Comparison of ENCODE assay signal across 27 cellular contexts in genomic region chr10:2844925-2845324, GRCh38.
"Had no signal": no experiment of that assay in that cellular context is flagged by ENCODE, and none has a peak within 500 bp of the region (broad histone marks: within the 10 kb centered on the region; RNA-seq: fewer than 3 reads in every experiment).

No MANE protein-coding gene starts in this region.

- ATAC-seq: natural killer cell; psoas muscle; right cardiac atrium; right lobe of liver; stimulated activated effector memory CD8-positive, alpha-beta T cell treated with anti-CD3 and anti-CD28 coated beads, Interleukin-12 subunit alpha, Interleukin-12 subunit beta, amount 100 ng/mL, for 72 hours; stimulated activated naive B cell treated with anti-CD40 and anti-IgM and Interleukin-4, amounts not matched to agents 10 μg/mL and 1 μg/mL and 100 μg/mL, for 72 hours; upper lobe of right lung had no signal

- H3K4me1 ChIP-seq: neural progenitor cell, parathyroid adenoma, psoas muscle, right lobe of liver, sigmoid colon, stomach, thyroid gland, tibial nerve, upper lobe of right lung, uterus had no signal

- H3K27ac Mint-ChIP-seq: natural killer cell; nephron; neural progenitor cell; progenitor cell of endocrine pancreas; stimulated activated effector memory CD8-positive, alpha-beta T cell treated with anti-CD3 and anti-CD28 coated beads, Interleukin-12 subunit alpha, Interleukin-12 subunit beta, amount 100 ng/mL, for 72 hours; stimulated activated naive B cell treated with anti-CD40 and anti-IgM and Interleukin-4, amounts not matched to agents 10 μg/mL and 1 μg/mL and 100 μg/mL, for 72 hours; stimulated activated naive CD8-positive, alpha-beta T cell treated with anti-CD3 and anti-CD28 coated beads, Interleukin-15, Interleukin-2, amounts not matched to agents 100 ng/mL and 50 ng/mL, for 24 hours; type B pancreatic cell had no signal

- H3K4me2 ChIP-seq: neural progenitor cell had no signal

- H3K4me3 ChIP-seq: neural progenitor cell, ovary, psoas muscle, right lobe of liver, sigmoid colon, stomach, thoracic aorta, thyroid gland, tibial nerve, upper lobe of right lung, uterus had no signal

- H3K36me3 ChIP-seq: neural progenitor cell, ovary, right lobe of liver, sigmoid colon, stomach, thoracic aorta, thyroid gland, tibial nerve, upper lobe of right lung, uterus had no signal

- H3K27me3 ChIP-seq: neural progenitor cell, ovary, right lobe of liver, stomach, thyroid gland, tibial nerve, uterus had no signal

- H2AFZ ChIP-seq: neural progenitor cell, parathyroid adenoma had no signal

- H3K27ac ChIP-seq: neural progenitor cell, ovary, parathyroid adenoma, psoas muscle, right lobe of liver, sigmoid colon, stomach, thoracic aorta, thyroid gland, tibial nerve, upper lobe of right lung, uterus had no signal

- H3K4me1 Mint-ChIP-seq: natural killer cell; nephron; neural progenitor cell; stimulated activated effector memory CD8-positive, alpha-beta T cell treated with anti-CD3 and anti-CD28 coated beads, Interleukin-12 subunit alpha, Interleukin-12 subunit beta, amount 100 ng/mL, for 72 hours had no signal

- H3K4me3 Mint-ChIP-seq: natural killer cell; nephron; neural progenitor cell; stimulated activated effector memory CD8-positive, alpha-beta T cell treated with anti-CD3 and anti-CD28 coated beads, Interleukin-12 subunit alpha, Interleukin-12 subunit beta, amount 100 ng/mL, for 72 hours; stimulated activated naive B cell treated with anti-CD40 and anti-IgM and Interleukin-4, amounts not matched to agents 10 μg/mL and 1 μg/mL and 100 μg/mL, for 72 hours; stimulated activated naive CD8-positive, alpha-beta T cell treated with anti-CD3 and anti-CD28 coated beads, Interleukin-15, Interleukin-2, amounts not matched to agents 100 ng/mL and 50 ng/mL, for 24 hours; type B pancreatic cell had no signal

- H3K9ac ChIP-seq: neural progenitor cell, parathyroid adenoma had no signal

- FAIRE-seq: small intestine had no signal

- H3K79me2 ChIP-seq: parathyroid adenoma had no signal

- H3K9me3 ChIP-seq: ovary, psoas muscle, right lobe of liver, sigmoid colon, stomach, thoracic aorta, thyroid gland, tibial nerve, upper lobe of right lung, uterus had no signal

- H3K9me3 Mint-ChIP-seq: natural killer cell; nephron; neural progenitor cell; stimulated activated effector memory CD8-positive, alpha-beta T cell treated with anti-CD3 and anti-CD28 coated beads, Interleukin-12 subunit alpha, Interleukin-12 subunit beta, amount 100 ng/mL, for 72 hours; stimulated activated naive CD8-positive, alpha-beta T cell treated with anti-CD3 and anti-CD28 coated beads, Interleukin-15, Interleukin-2, amounts not matched to agents 100 ng/mL and 50 ng/mL, for 24 hours; type B pancreatic cell had no signal

- H3K36me3 Mint-ChIP-seq: natural killer cell; neural progenitor cell; stimulated activated effector memory CD8-positive, alpha-beta T cell treated with anti-CD3 and anti-CD28 coated beads, Interleukin-12 subunit alpha, Interleukin-12 subunit beta, amount 100 ng/mL, for 72 hours; stimulated activated naive B cell treated with anti-CD40 and anti-IgM and Interleukin-4, amounts not matched to agents 10 μg/mL and 1 μg/mL and 100 μg/mL, for 72 hours; type B pancreatic cell had no signal

- DNase-seq: natural killer cell; occipital lobe; ovary; psoas muscle; right cardiac atrium; right lobe of liver; sigmoid colon; small intestine; stimulated activated CD4-positive, alpha-beta T cell treated with anti-CD3 and anti-CD28 coated beads, Interleukin-15, amount 100 ng/mL, for 24 hours; stimulated activated CD4-positive, alpha-beta T cell treated with anti-CD3 and anti-CD28 coated beads, Interleukin-2, amount 100 ng/mL, for 24 hours; stimulated activated CD4-positive, alpha-beta T cell treated with anti-CD3 and anti-CD28 coated beads, Interleukin-2, amount 100 ng/mL, for 48 hours; stimulated activated CD4-positive, alpha-beta T cell treated with anti-CD3 and anti-CD28 coated beads, Interleukin-4, amount 100 ng/mL, for 24 hours; stimulated activated naive B cell treated with anti-CD40 and anti-IgM and Interleukin-4, amounts not matched to agents 10 μg/mL and 1 μg/mL and 100 μg/mL, for 72 hours; stimulated activated naive CD4-positive, alpha-beta T cell treated with Interleukin-2 at 50 U/mL for 16 hours; stomach; thyroid gland; upper lobe of right lung; uterus had no signal
